ENCODE assay signal across 1 cellular context in the genomic region with DNA sequence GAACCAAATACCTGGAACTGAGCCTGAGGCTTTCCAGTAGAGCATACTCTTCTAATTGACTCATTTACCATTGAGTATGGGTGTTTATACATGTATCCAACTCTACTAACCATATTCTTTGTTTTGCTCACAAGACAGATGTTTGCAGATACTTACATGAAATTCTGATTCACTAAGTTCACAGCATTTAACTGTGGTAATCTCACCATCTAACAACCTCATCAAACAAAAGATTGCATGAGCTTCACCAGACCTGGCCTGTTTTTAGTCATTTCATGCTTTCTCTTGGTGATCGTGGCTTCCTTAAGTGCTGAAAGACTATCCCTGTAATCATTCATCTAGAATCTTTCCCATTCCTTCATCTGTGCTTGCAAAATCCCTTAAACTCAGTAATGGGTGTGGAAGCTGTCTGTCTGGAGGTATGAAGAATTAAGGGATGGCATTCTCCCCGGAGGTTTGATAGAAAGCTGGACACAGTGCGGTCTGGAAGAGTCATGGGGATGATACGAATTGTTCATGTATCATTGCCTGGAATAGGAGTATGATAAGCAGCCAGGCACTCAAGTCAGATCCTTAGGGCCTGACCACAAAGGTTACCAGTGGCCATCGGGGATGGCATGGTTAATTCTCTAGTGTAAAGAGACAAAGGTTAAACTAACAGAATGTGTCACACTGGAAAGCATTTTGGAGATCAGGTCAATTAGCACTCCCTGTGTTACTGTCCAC.
TF ChIP-seq lines count a peak whose summit lies in the region.

No MANE protein-coding gene starts in this region.

TF ChIP-seq in HepG2, 621 proteins besides CTCF, POLR2A, EP300 and RAD21 (continued from another document and continues in another):
- 0 out of 4 replicates have a peak, but pooled peaks of 1 of the 2 experiments have one; percentile 41 for TF ChIP-seq KLF16 (CRISPR knock-in tag; IDR thresholded peaks at IDR 0.05)
- TF ChIP-seq ZNF816 (CRISPR knock-in tag; IDR thresholded peaks at IDR 0.05; ENCODE audit: borderline replicate concordance): 0 out of 2 replicates have a peak, but pooled peaks have one; percentile 18
- no peak for TF ChIP-seq AGO1 (IDR thresholded peaks at IDR 0.05; ENCODE audit: low read depth, low read length, poor library complexity, severe bottlenecking)
- TF ChIP-seq, protein P1, sequence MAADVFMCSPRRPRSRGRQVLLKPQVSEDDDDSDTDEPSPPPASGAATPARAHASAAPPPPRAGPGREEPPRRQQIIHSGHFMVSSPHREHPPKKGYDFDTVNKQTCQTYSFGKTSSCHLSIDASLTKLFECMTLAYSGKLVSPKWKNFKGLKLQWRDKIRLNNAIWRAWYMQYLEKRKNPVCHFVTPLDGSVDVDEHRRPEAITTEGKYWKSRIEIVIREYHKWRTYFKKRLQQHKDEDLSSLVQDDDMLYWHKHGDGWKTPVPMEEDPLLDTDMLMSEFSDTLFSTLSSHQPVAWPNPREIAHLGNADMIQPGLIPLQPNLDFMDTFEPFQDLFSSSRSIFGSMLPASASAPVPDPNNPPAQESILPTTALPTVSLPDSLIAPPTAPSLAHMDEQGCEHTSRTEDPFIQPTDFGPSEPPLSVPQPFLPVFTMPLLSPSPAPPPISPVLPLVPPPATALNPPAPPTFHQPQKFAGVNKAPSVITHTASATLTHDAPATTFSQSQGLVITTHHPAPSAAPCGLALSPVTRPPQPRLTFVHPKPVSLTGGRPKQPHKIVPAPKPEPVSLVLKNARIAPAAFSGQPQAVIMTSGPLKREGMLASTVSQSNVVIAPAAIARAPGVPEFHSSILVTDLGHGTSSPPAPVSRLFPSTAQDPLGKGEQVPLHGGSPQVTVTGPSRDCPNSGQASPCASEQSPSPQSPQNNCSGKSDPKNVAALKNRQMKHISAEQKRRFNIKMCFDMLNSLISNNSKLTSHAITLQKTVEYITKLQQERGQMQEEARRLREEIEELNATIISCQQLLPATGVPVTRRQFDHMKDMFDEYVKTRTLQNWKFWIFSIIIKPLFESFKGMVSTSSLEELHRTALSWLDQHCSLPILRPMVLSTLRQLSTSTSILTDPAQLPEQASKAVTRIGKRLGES (CRISPR knock-in tag; IDR thresholded peaks at IDR 0.05; ENCODE audit: borderline replicate concordance): no peak
- TF ChIP-seq ELF3 (CRISPR knock-in tag; IDR thresholded peaks at IDR 0.05): peak; percentile 68
- TF ChIP-seq TAF1 (CRISPR knock-in tag; IDR thresholded peaks at IDR 0.05): no peak
- TF ChIP-seq ZNF564 (CRISPR knock-in tag; IDR thresholded peaks at IDR 0.05): peak; percentile 42; the same call in 1 of the 2 replicates
- peak; percentile 60; the same call in 1 of the 2 replicates for TF ChIP-seq ETV5 (CRISPR knock-in tag; IDR thresholded peaks at IDR 0.05; ENCODE audit: borderline replicate concordance)
- TF ChIP-seq ZNF136 (CRISPR knock-in tag; IDR thresholded peaks at IDR 0.05; ENCODE audit: low read depth): peak; percentile 60
- peak; percentile 88 for TF ChIP-seq PITX1 (CRISPR knock-in tag; IDR thresholded peaks at IDR 0.05)
- TF ChIP-seq, protein P2, sequence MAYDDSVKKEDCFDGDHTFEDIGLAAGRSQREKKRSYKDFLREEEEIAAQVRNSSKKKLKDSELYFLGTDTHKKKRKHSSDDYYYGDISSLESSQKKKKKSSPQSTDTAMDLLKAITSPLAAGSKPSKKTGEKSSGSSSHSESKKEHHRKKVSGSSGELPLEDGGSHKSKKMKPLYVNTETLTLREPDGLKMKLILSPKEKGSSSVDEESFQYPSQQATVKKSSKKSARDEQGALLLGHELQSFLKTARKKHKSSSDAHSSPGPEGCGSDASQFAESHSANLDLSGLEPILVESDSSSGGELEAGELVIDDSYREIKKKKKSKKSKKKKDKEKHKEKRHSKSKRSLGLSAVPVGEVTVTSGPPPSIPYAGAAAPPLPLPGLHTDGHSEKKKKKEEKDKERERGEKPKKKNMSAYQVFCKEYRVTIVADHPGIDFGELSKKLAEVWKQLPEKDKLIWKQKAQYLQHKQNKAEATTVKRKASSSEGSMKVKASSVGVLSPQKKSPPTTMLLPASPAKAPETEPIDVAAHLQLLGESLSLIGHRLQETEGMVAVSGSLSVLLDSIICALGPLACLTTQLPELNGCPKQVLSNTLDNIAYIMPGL (CRISPR knock-in tag; IDR thresholded peaks at IDR 0.05; ENCODE audit: borderline replicate concordance in 1 of 2, low read depth in 1 of 2): peak in 1 of 2 experiments; percentile 8; a peak in 1 of 4 replicates
- TF ChIP-seq ZNF317 (CRISPR knock-in tag; IDR thresholded peaks at IDR 0.05): peak; percentile 85; the same call in 1 of the 2 replicates
- TF ChIP-seq ZNF20 (CRISPR knock-in tag; IDR thresholded peaks at IDR 0.05): no peak
- TF ChIP-seq, protein P3, sequence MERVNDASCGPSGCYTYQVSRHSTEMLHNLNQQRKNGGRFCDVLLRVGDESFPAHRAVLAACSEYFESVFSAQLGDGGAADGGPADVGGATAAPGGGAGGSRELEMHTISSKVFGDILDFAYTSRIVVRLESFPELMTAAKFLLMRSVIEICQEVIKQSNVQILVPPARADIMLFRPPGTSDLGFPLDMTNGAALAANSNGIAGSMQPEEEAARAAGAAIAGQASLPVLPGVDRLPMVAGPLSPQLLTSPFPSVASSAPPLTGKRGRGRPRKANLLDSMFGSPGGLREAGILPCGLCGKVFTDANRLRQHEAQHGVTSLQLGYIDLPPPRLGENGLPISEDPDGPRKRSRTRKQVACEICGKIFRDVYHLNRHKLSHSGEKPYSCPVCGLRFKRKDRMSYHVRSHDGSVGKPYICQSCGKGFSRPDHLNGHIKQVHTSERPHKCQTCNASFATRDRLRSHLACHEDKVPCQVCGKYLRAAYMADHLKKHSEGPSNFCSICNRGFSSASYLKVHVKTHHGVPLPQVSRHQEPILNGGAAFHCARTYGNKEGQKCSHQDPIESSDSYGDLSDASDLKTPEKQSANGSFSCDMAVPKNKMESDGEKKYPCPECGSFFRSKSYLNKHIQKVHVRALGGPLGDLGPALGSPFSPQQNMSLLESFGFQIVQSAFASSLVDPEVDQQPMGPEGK (CRISPR knock-in tag; IDR thresholded peaks at IDR 0.05): peak; percentile 43; the same call in 1 of the 2 replicates
- TF ChIP-seq ZNF17 (CRISPR knock-in tag; IDR thresholded peaks at IDR 0.05): peak; percentile 55; the same call in 1 of the 2 replicates
- no peak for TF ChIP-seq SNAI1 (CRISPR knock-in tag; IDR thresholded peaks at IDR 0.05; ENCODE audit: borderline replicate concordance)
- no peak for TF ChIP-seq PLSCR1 (CRISPR knock-in tag; IDR thresholded peaks at IDR 0.05; ENCODE audit: borderline replicate concordance)
- peak; percentile 61; the same call in 1 of the 2 replicates for TF ChIP-seq SIX4 (CRISPR knock-in tag; IDR thresholded peaks at IDR 0.05)
- TF ChIP-seq REXO4 (CRISPR knock-in tag; IDR thresholded peaks at IDR 0.05; ENCODE audit: borderline replicate concordance): no peak
- peak; percentile 13; the same call in 1 of the 2 replicates for TF ChIP-seq ZNF12 (CRISPR knock-in tag; IDR thresholded peaks at IDR 0.05)
- peak; percentile 65; the same call in 1 of the 2 replicates for TF ChIP-seq YEATS2 (CRISPR knock-in tag; IDR thresholded peaks at IDR 0.05; ENCODE audit: borderline replicate concordance)
- no peak for TF ChIP-seq BRCA1 (CRISPR knock-in tag; IDR thresholded peaks at IDR 0.05)
- peak; percentile 95 for TF ChIP-seq HNF4A (CRISPR knock-in tag; IDR thresholded peaks at IDR 0.05)
- TF ChIP-seq ZNF576 (CRISPR knock-in tag; IDR thresholded peaks at IDR 0.05): no peak
- TF ChIP-seq CBX5 (CRISPR knock-in tag; IDR thresholded peaks at IDR 0.05; ENCODE audit: borderline replicate concordance): peak; percentile 53; the same call in 1 of the 2 replicates
- TF ChIP-seq HNRNPH1 (optimal IDR thresholded peaks at IDR 0.05; ENCODE audit: low read depth, low read length): no peak
- TF ChIP-seq ZNF83 (CRISPR knock-in tag; IDR thresholded peaks at IDR 0.05; ENCODE audit: borderline replicate concordance): no peak
- TF ChIP-seq SKIL (CRISPR knock-in tag; IDR thresholded peaks at IDR 0.05; ENCODE audit: borderline replicate concordance): peak; percentile 78
- TF ChIP-seq XRCC5 (optimal IDR thresholded peaks at IDR 0.05; ENCODE audit: low read length): no peak
- TF ChIP-seq ZNF660 (CRISPR knock-in tag; IDR thresholded peaks at IDR 0.05; ENCODE audit: borderline replicate concordance, low read depth): no peak
- TF ChIP-seq ONECUT2 (CRISPR knock-in tag; IDR thresholded peaks at IDR 0.05): peak; percentile 57; the same call in 1 of the 2 replicates
- TF ChIP-seq ZNF749 (CRISPR knock-in tag; IDR thresholded peaks at IDR 0.05; ENCODE audit: borderline replicate concordance): no peak
- peak; percentile 88; the same call in 1 of the 2 replicates for TF ChIP-seq TARDBP (CRISPR knock-in tag; IDR thresholded peaks at IDR 0.05)
- TF ChIP-seq EHMT2 (IDR thresholded peaks at IDR 0.05; ENCODE audit: borderline replicate concordance, low read depth, low read length): peak; percentile 72; the same call in 1 of the 2 replicates
- TF ChIP-seq ARNTL (CRISPR knock-in tag; IDR thresholded peaks at IDR 0.05): peak; percentile 83
- no peak for TF ChIP-seq CERS6 (CRISPR knock-in tag; IDR thresholded peaks at IDR 0.05)
- TF ChIP-seq HNF1B (CRISPR knock-in tag; IDR thresholded peaks at IDR 0.05): peak; percentile 55; the same call in 1 of the 2 replicates
- TF ChIP-seq ZNF44 (CRISPR knock-in tag; IDR thresholded peaks at IDR 0.05): peak; percentile 31; the same call in 1 of the 2 replicates
- peak; percentile 96 for TF ChIP-seq ARID5B (CRISPR knock-in tag; IDR thresholded peaks at IDR 0.05)
- no peak for TF ChIP-seq CENPX (CRISPR knock-in tag; IDR thresholded peaks at IDR 0.05)
- peak; percentile 84 for TF ChIP-seq KDM6A (CRISPR knock-in tag; IDR thresholded peaks at IDR 0.05; ENCODE audit: low read depth)
- peak; percentile 66; the same call in 1 of the 2 replicates for TF ChIP-seq ZNF430 (CRISPR knock-in tag; IDR thresholded peaks at IDR 0.05)
- no peak for TF ChIP-seq ZNF589 (CRISPR knock-in tag; conservative IDR thresholded peaks at IDR 0.05)
- TF ChIP-seq FOXA3 (CRISPR knock-in tag; IDR thresholded peaks at IDR 0.05): peak; percentile 89
